Comparison of ENCODE assay signal across 8 cellular contexts in genomic region chr19:12733369-12733896, GRCh38. TPM values are rescaled to one million over a fixed set of nuclear protein-coding genes. Genes with fewer than 3 reads are reported as not detected.
DNase-seq lines count a peak whose midpoint lies in the region; ATAC-seq and TF ChIP-seq lines count a peak whose summit lies in the region.

No MANE protein-coding gene starts in this region.

- peaks cover 8% of the 10 kb centered on the region; the same call in 1 of the 2 replicates for H3F3A ChIP-seq in GM23248 (ENCODE audit: insufficient read depth)

- WGBS in GM23248 (ENCODE audit: low coverage in 1 of 2, low lambda C conversion rate in 2 of 2, missing lambda C conversion rate in 2 of 2), 2 experiments, result 1 to 3% methylated on average over 6 of the region's 6 CpGs

- H3K79me2 ChIP-seq in GM23248 (ENCODE audit: insufficient read depth), result peaks cover 68% of the 10 kb centered on the region

- TF ChIP-seq CTCF in breast epithelium (IDR thresholded peaks at IDR 0.05), result no peak

- H3K4me1 ChIP-seq in GM23248 (ENCODE audit: insufficient read depth), result peaks cover 16% of the 10 kb centered on the region; the same call in 1 of the 2 replicates
- peaks cover 24% of the 10 kb centered on the region for H3K4me1 ChIP-seq in SJSA1 (replicated peaks)
- peaks cover 6 to 21% of the 10 kb centered on the region in 2 donors for H3K4me1 ChIP-seq in breast epithelium
- H3K4me1 ChIP-seq in stomach smooth muscle (ENCODE audit: control insufficient read depth, insufficient read depth, low read length), result peaks cover 48% of the 10 kb centered on the region

- H3K4me2 ChIP-seq in GM23248 (ENCODE audit: unreplicated experiment), result peak overlapping the region; percentile 91

- peak overlapping the region; percentile 96 for H3K4me3 Mint-ChIP-seq in memory B cell

- no peaks in the 10 kb centered on the region for H3K9me2 ChIP-seq in GM23248 (ENCODE audit: insufficient read depth)

- H4K20me1 ChIP-seq in GM23248 (ENCODE audit: insufficient read depth), result no peaks in the 10 kb centered on the region; the same call in 1 of the 2 replicates

- H3K36me3 ChIP-seq in GM23248 (ENCODE audit: low read depth) (peaks cover 18% of the 10 kb centered on the region; the same call in 1 of the 2 replicates), SJSA1 (peaks cover 60% of the 10 kb centered on the region), breast epithelium (peaks cover 9% of the 10 kb centered on the region), stomach smooth muscle (ENCODE audit: control insufficient read depth in 2 of 2, insufficient read depth in 2 of 2, low read length in 2 of 2) (peaks cover 20 to 21% of the 10 kb centered on the region in 2 donors)

- H3K9ac ChIP-seq in GM23248, result peak overlapping the region; percentile 97
- H3K9ac ChIP-seq in stomach smooth muscle (ENCODE audit: low read length in 2 of 2), result peak overlapping the region; percentile 92 to 96

- H3K9me3 ChIP-seq in GM23248 (ENCODE audit: low read depth), result no peaks in the 10 kb centered on the region
- H3K9me3 ChIP-seq in SJSA1 (replicated peaks), result no peaks in the 10 kb centered on the region
- no peaks in the 10 kb centered on the region for H3K9me3 ChIP-seq in breast epithelium
- no peaks in the 10 kb centered on the region for H3K9me3 ChIP-seq in stomach smooth muscle (ENCODE audit: control insufficient read depth in 2 of 2, low read length in 2 of 2)

- H3K9me3 Mint-ChIP-seq in memory B cell, result no peaks in the 10 kb centered on the region

- peak overlapping the region; percentile 92 for H3K4me3 ChIP-seq in GM23248
- H3K4me3 ChIP-seq in SJSA1, result peak overlapping the region; percentile 99
- peak overlapping the region; percentile 93 to 98 (median 94) for H3K4me3 ChIP-seq in breast epithelium
- peak overlapping the region; percentile 85 to 91 for H3K4me3 ChIP-seq in stomach smooth muscle (ENCODE audit: low read length in 2 of 2)

- H3K27ac ChIP-seq in GM23248 (peak overlapping the region; percentile 84), SJSA1 (peak overlapping the region; percentile 90), breast epithelium (peak overlapping the region; percentile 95), stomach smooth muscle (ENCODE audit: low read length) (peak overlapping the region; percentile 84)

- DNase-seq in Ammon's horn (ENCODE audit: low spot score), result peak; percentile 23
- DNase-seq in GM23248, result peak; percentile 85
- peak in 1 of 2 experiments; percentile 54 for DNase-seq in SJSA1 (ENCODE audit: low read depth in 1 of 2, low spot score in 2 of 2)
- DNase-seq in breast epithelium (ENCODE audit: low spot score in 2 of 2), result no peak
- peak in 1 of 2 donors; percentile 52 for DNase-seq in memory B cell (ENCODE audit: low spot score in 2 of 2)
- DNase-seq in cerebellum (ENCODE audit: low spot score), result no peak
- DNase-seq in midbrain (lab: John Stamatoyannopoulos, UW), result no peak

- peaks cover 15% of the 10 kb centered on the region for H3K36me3 Mint-ChIP-seq in memory B cell

- no peaks in the 10 kb centered on the region for H3K27me3 Mint-ChIP-seq in memory B cell

- H2AFZ ChIP-seq in GM23248, result no peak overlapping the region

- no peaks in the 10 kb centered on the region for H3K27me3 ChIP-seq in GM23248 (replicated peaks; ENCODE audit: insufficient read depth)
- H3K27me3 ChIP-seq in SJSA1 (replicated peaks), result no peaks in the 10 kb centered on the region
- H3K27me3 ChIP-seq in breast epithelium, result no peaks in the 10 kb centered on the region
- H3K27me3 ChIP-seq in stomach smooth muscle (ENCODE audit: control insufficient read depth in 1 of 2, insufficient read depth in 2 of 2, low read length in 2 of 2), result no peaks in the 10 kb centered on the region

- intact Hi-C loops in breast epithelium (cut with DNase I; ENCODE audit: low total_unique reads), result no loop called here

- peak overlapping the region; percentile 99 for H3K27ac Mint-ChIP-seq in memory B cell

- TF ChIP-seq POLR2A in breast epithelium (IDR thresholded peaks at IDR 0.05), result no peak

- peaks cover 39% of the 10 kb centered on the region for H3K4me1 Mint-ChIP-seq in memory B cell

- in situ Hi-C loops in GM23248 (cut with MboI), result no loop called here

- peak; percentile 12 for ATAC-seq in memory B cell (ENCODE audit: low read depth)

RNA-seq across cellular contexts. Expression of gene TRIR, which starts 1.1 kb away (rescaled TPM):
- 202 and 210 TPM in 2 replicates for total RNA-seq in GM23248 (2014; rRNA removed; shearing (Covaris generic))
- polyA plus RNA-seq in GM23248 (2016; fragmentation: Nextera tagmentation; extraction: Ambion mirVana), result 162 and 170 TPM in 2 replicates
- total RNA-seq in SJSA1 (2014; rRNA removed; shearing (Covaris generic)), result 274 and 417 TPM in 2 replicates
- 100 to 1,000 TPM; 319 to 409 (median 370) TPM for total RNA-seq in breast epithelium
- 76.4 TPM for total RNA-seq in cerebellum

RNA-seq across cellular contexts. Expression of gene GET3, which starts 3.9 kb away (rescaled TPM):
- total RNA-seq in GM23248 (2014; rRNA removed; shearing (Covaris generic)), result 81.3 and 110 TPM in 2 replicates
- polyA plus RNA-seq in GM23248 (2016; fragmentation: Nextera tagmentation; extraction: Ambion mirVana), result 106 and 111 TPM in 2 replicates
- total RNA-seq in SJSA1 (2014; rRNA removed; shearing (Covaris generic)), result 88.5 and 127 TPM in 2 replicates
- total RNA-seq in breast epithelium, result 10 to 100 TPM; 50.8 to 64.6 (median 62.6) TPM
- total RNA-seq in cerebellum, result 34.1 TPM

RNA-seq across cellular contexts. Expression of gene TNPO2, which starts 9.7 kb away (rescaled TPM):
- total RNA-seq in GM23248 (2014; rRNA removed; shearing (Covaris generic)), result 30.9 and 34.3 TPM in 2 replicates
- polyA plus RNA-seq in GM23248 (2016; fragmentation: Nextera tagmentation; extraction: Ambion mirVana), result 13.2 and 13.3 TPM in 2 replicates
- 24.0 and 25.8 TPM in 2 replicates for total RNA-seq in SJSA1 (2014; rRNA removed; shearing (Covaris generic))
- total RNA-seq in breast epithelium (10 to 100 TPM; 46.0 to 73.0 (median 70.8) TPM), cerebellum (92.3 TPM)

RNA-seq across cellular contexts. Expression of gene BEST2, which starts 18.2 kb away (rescaled TPM):
- total RNA-seq in GM23248 (2014; rRNA removed; shearing (Covaris generic)), result not detected in 2 replicates
- polyA plus RNA-seq in GM23248 (2016; fragmentation: Nextera tagmentation; extraction: Ambion mirVana), result not detected in 2 replicates
- 0.13 TPM in 1 of 2 replicates, not detected in the other for total RNA-seq in SJSA1 (2014; rRNA removed; shearing (Covaris generic))
- not detected for total RNA-seq in breast epithelium
- total RNA-seq in cerebellum, result not detected

RNA-seq across cellular contexts. Expression of gene FBXW9, which starts 37.0 kb away (rescaled TPM):
- total RNA-seq in GM23248 (2014; rRNA removed; shearing (Covaris generic)), result 13.8 and 22.3 TPM in 2 replicates
- polyA plus RNA-seq in GM23248 (2016; fragmentation: Nextera tagmentation; extraction: Ambion mirVana), result 14.2 TPM in 2 replicates
- total RNA-seq in SJSA1 (2014; rRNA removed; shearing (Covaris generic)), result 9.0 and 13.2 TPM in 2 replicates
- 10 to 100 TPM in 1 of 3 donors, 1 to 10 TPM in 2; 4.8 to 13.8 (median 8.5) TPM for total RNA-seq in breast epithelium
- 5.3 TPM for total RNA-seq in cerebellum

Comparison
In these comparisons a context has a peak if more than half of its experiments do, and no peak if none do; other contexts are left out.
1. DNase-seq: peak in Ammon's horn (single experiment) and GM23248 (single experiment); none in breast epithelium (0 of 2), cerebellum (single experiment) and midbrain (single experiment).
2. Peak in every context shown above with its lines, with median percentiles within 50 percentile points of each other: H3K27ac ChIP-seq and H3K4me3 ChIP-seq.